Comparison of ENCODE assay signal across 25 cellular contexts in the genomic region with DNA sequence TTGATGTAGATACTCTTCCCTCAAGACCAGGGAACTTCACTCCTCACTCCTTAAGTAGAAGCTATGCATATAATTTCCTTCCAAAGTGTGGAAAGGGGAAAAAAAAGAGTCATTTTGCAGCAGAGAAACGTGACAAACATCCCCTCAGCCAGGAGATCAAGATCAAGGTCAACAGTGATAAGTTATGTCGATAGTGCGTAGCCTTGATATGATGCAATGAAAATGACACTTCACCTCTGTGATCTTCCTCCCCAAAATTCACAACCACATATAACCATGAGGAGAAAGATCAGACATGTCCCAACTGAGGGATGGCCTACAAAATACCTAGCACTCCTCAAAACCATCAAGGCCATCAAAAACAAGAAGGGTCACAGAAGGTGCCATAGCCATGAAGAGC.
"Had no signal": no experiment of that assay in that cellular context is flagged by ENCODE, and none has a peak within 500 bp of the region (broad histone marks: within the 10 kb centered on the region; RNA-seq: fewer than 3 reads in every experiment).

No MANE protein-coding gene starts in this region.

- H3K36me3 ChIP-seq: brain microvascular endothelial cell, WERI-Rb-1 had no signal

- H3K9me3 Mint-ChIP-seq: activated T-cell treated with anti-CD3 and anti-CD28 coated beads, Interleukin-2, amount 50 U/mL, for 4 hours; activated T-helper 17 cell treated with anti-CD3 and anti-CD28 coated beads, Interleukin-2, amount 50 U/mL, for 72 hours had no signal

- H3K27ac ChIP-seq: brain microvascular endothelial cell, WERI-Rb-1 had no signal

- ATAC-seq: activated CD4-positive, CD25-positive, alpha-beta regulatory T cell treated with anti-CD3 and anti-CD28 coated beads, Interleukin-2, amount 50 U/mL, for 24 hours; activated CD8-positive, alpha-beta T cell treated with anti-CD3 and anti-CD28 coated beads for 36 hours; activated T-cell treated with anti-CD3 and anti-CD28 coated beads, Interleukin-2, amount 50 U/mL, for 4 hours; activated T-helper 17 cell treated with anti-CD3 and anti-CD28 coated beads, Interleukin-2, amount 50 U/mL, for 72 hours; T-helper 17 cell had no signal

- H3K36me3 Mint-ChIP-seq: activated naive CD8-positive, alpha-beta T cell had no signal

- H3K4me3 Mint-ChIP-seq: activated B cell treated with CpG ODN at 0.5 μM for 24 hours; activated CD8-positive, alpha-beta T cell treated with anti-CD3 and anti-CD28 coated beads for 36 hours; activated naive CD8-positive, alpha-beta T cell; activated T-cell treated with anti-CD3 and anti-CD28 coated beads, Interleukin-2, amount 50 U/mL, for 4 hours; activated T-helper 17 cell treated with anti-CD3 and anti-CD28 coated beads, Interleukin-2, amount 50 U/mL, for 72 hours; T-helper 17 cell; T-helper 2 cell treated with Interferon-gamma antibody and Interleukin-4, amounts not matched to agents 5 μg/mL and 100 μg/mL, for 36 hours had no signal

- H3K27me3 ChIP-seq: brain microvascular endothelial cell had no signal

- H3K4me1 Mint-ChIP-seq: activated B cell treated with CpG ODN at 0.5 μM for 24 hours; activated T-helper 17 cell treated with anti-CD3 and anti-CD28 coated beads, Interleukin-2, amount 50 U/mL, for 72 hours; T-helper 17 cell had no signal

- DNase-seq: activated B cell treated with CpG ODN at 0.5 μM for 24 hours; activated CD4-positive, alpha-beta T cell treated with anti-CD3 and anti-CD28 coated beads for 48 hours; activated CD4-positive, alpha-beta T cell treated with anti-CD3 and anti-CD28 coated beads, Interleukin-2, amount 50 U/mL, for 1 hour; activated CD4-positive, alpha-beta T cell treated with anti-CD3 and anti-CD28 coated beads, Interleukin-2, amount 50 U/mL, for 48 hours; activated CD8-positive, alpha-beta memory T cell treated with anti-CD3 and anti-CD28 coated beads for 24 hours; activated CD8-positive, alpha-beta T cell treated with anti-CD3 and anti-CD28 coated beads for 36 hours; activated effector memory CD4-positive, alpha-beta T cell treated with Interleukin-2 at 50 U/mL for 16 hours; activated gamma-delta T cell treated with Interleukin-2 at 50 U/mL for 16 hours; activated naive CD4-positive, alpha-beta T cell treated with anti-CD3 and anti-CD28 coated beads, Interleukin-2, amount 50 U/mL, for 16 hours; activated naive CD4-positive, alpha-beta T cell treated with Interleukin-2 at 50 U/mL for 16 hours; activated T-cell treated with anti-CD3 and anti-CD28 coated beads, Interleukin-2, amount 50 U/mL, for 4 hours; anterior cingulate cortex; brain microvascular endothelial cell; cortex of kidney; dermis blood vessel endothelial cell; effector CD4-positive, alpha-beta T cell; head of caudate nucleus; T-helper 1 cell; T-helper 17 cell; T1000; WERI-Rb-1 had no signal

- H3K27ac Mint-ChIP-seq: activated B cell treated with CpG ODN at 0.5 μM for 24 hours; activated CD8-positive, alpha-beta T cell treated with anti-CD3 and anti-CD28 coated beads for 36 hours; activated naive CD8-positive, alpha-beta T cell; activated T-helper 17 cell treated with anti-CD3 and anti-CD28 coated beads, Interleukin-2, amount 50 U/mL, for 72 hours; T-helper 17 cell; T-helper 2 cell treated with Interferon-gamma antibody and Interleukin-4, amounts not matched to agents 5 μg/mL and 100 μg/mL, for 36 hours had no signal

- H3K27me3 Mint-ChIP-seq: activated B cell treated with CpG ODN at 0.5 μM for 24 hours; activated CD8-positive, alpha-beta T cell treated with anti-CD3 and anti-CD28 coated beads for 36 hours had no signal
